8 cellular contexts compared by ENCODE assay signal in genomic region chr1:18951818-18952391, GRCh38. TPM values are rescaled to one million over a fixed set of nuclear protein-coding genes. Genes with fewer than 3 reads are reported as not detected.
DNase-seq lines count a peak whose midpoint lies in the region; ATAC-seq and TF ChIP-seq lines count a peak whose summit lies in the region.

No MANE protein-coding gene starts in this region.

- DNase-seq in activated CD4-positive, alpha-beta memory T cell treated with anti-CD3 and anti-CD28 coated beads for 36 hours = peak; percentile 95
- DNase-seq in epithelial cell of prostate (ENCODE audit: low read depth, low spot score) (no peak), amygdala (lab: John Stamatoyannopoulos, UW) (no peak), type B pancreatic cell (ENCODE audit: extremely low spot score, unreplicated experiment) (no peak), DMS 273 (lab: John Stamatoyannopoulos, UW; ENCODE audit: unreplicated experiment) (no peak)
- DNase-seq in stimulated activated CD4-positive, alpha-beta T cell treated with anti-CD3 and anti-CD28 coated beads, Interleukin-2, amount 100 ng/mL, for 24 hours = peak; percentile 82

- ATAC-seq in GM18868 (IDR thresholded peaks at IDR 0.05; ENCODE audit: unreplicated experiment) (peak; percentile 49), HG03342 (IDR thresholded peaks at IDR 0.05; ENCODE audit: unreplicated experiment) (peak; percentile 47)

- POLR2A ChIA-PET in activated CD4-positive, alpha-beta memory T cell treated with anti-CD3 and anti-CD28 coated beads for 36 hours (lab: Charles Lee) = interaction anchor here (0.8 to 9.3 kb wide), 9 partner anchors 14 to 300 kb away, joined by 3 to 225 read pairs (median 5); partner anchors contain the start of genes ALDH4A1, EMC1 and MRTO4

- no peaks in the 10 kb centered on the region for H3K27me3 Mint-ChIP-seq in activated CD4-positive, alpha-beta memory T cell treated with anti-CD3 and anti-CD28 coated beads for 36 hours
- H3K27me3 Mint-ChIP-seq in type B pancreatic cell = peaks cover 24% of the 10 kb centered on the region

- no peak for TF ChIP-seq CTCF in type B pancreatic cell (conservative IDR thresholded peaks at IDR 0.05)

- intact Hi-C loops in activated CD4-positive, alpha-beta memory T cell treated with anti-CD3 and anti-CD28 coated beads for 36 hours (cut with micrococcal nuclease) = loop anchor here (1.0 to 10.0 kb wide), 6 partner anchors 13 to 533 kb away; partner anchors contain the start of genes ALDH4A1 and CAPZB

- H3K36me3 Mint-ChIP-seq in activated CD4-positive, alpha-beta memory T cell treated with anti-CD3 and anti-CD28 coated beads for 36 hours = peaks cover 34% of the 10 kb centered on the region
- H3K36me3 Mint-ChIP-seq in type B pancreatic cell = no peaks in the 10 kb centered on the region

- no peaks in the 10 kb centered on the region for H3K9me3 Mint-ChIP-seq in activated CD4-positive, alpha-beta memory T cell treated with anti-CD3 and anti-CD28 coated beads for 36 hours
- no peaks in the 10 kb centered on the region for H3K9me3 Mint-ChIP-seq in type B pancreatic cell

- peaks cover 74% of the 10 kb centered on the region for H3K4me1 Mint-ChIP-seq in activated CD4-positive, alpha-beta memory T cell treated with anti-CD3 and anti-CD28 coated beads for 36 hours (ENCODE audit: low read depth)
- peaks cover 54% of the 10 kb centered on the region for H3K4me1 Mint-ChIP-seq in type B pancreatic cell (ENCODE audit: unreplicated experiment)

- CTCF ChIA-PET in activated CD4-positive, alpha-beta memory T cell treated with anti-CD3 and anti-CD28 coated beads for 36 hours (lab: Charles Lee) = interaction anchor here (1.3 to 4.8 kb wide), 7 partner anchors 16 to 49 kb away, joined by 3 to 60 read pairs (median 5); partner anchors contain the start of gene ALDH4A1

- peak overlapping the region; percentile 92 for H3K27ac ChIP-seq in epithelial cell of prostate

- peak overlapping the region; percentile 80 for H3K4me3 Mint-ChIP-seq in activated CD4-positive, alpha-beta memory T cell treated with anti-CD3 and anti-CD28 coated beads for 36 hours
- no peak overlapping the region for H3K4me3 Mint-ChIP-seq in type B pancreatic cell

- H3K27ac Mint-ChIP-seq in activated CD4-positive, alpha-beta memory T cell treated with anti-CD3 and anti-CD28 coated beads for 36 hours = peak overlapping the region; percentile 98
- H3K27ac Mint-ChIP-seq in type B pancreatic cell = no peak overlapping the region

RNA-seq across cellular contexts. Expression of gene IFFO2, which starts 4.6 kb away (rescaled TPM):
- total RNA-seq in activated CD4-positive, alpha-beta memory T cell treated with anti-CD3 and anti-CD28 coated beads for 36 hours = 10 to 100 TPM; 40.4 to 42.0 TPM
- 11.3 and 14.7 TPM in 2 replicates for total RNA-seq in type B pancreatic cell (ENCODE audit: low replicate concordance)

RNA-seq across cellular contexts. Expression of gene ALDH4A1, which starts 49.5 kb away (rescaled TPM):
- total RNA-seq in activated CD4-positive, alpha-beta memory T cell treated with anti-CD3 and anti-CD28 coated beads for 36 hours = 1 to 10 TPM; 7.2 to 7.3 TPM
- total RNA-seq in type B pancreatic cell (ENCODE audit: low replicate concordance) = 25.6 and 26.7 TPM in 2 replicates

Comparison
In these comparisons a context has a peak if more than half of its experiments do, and no peak if none do; other contexts are left out.
1. DNase-seq: peak in activated CD4-positive, alpha-beta memory T cell treated with anti-CD3 and anti-CD28 coated beads for 36 hours (single experiment) and stimulated activated CD4-positive, alpha-beta T cell treated with anti-CD3 and anti-CD28 coated beads, Interleukin-2, amount 100 ng/mL, for 24 hours (2 of 2); none in epithelial cell of prostate (single experiment), amygdala (0 of 56), type B pancreatic cell (single experiment) and DMS 273 (single experiment).